Comparison of ENCODE assay signal across 27 cellular contexts in genomic region chr15:25740438-25741252, GRCh38.
DNase-seq lines count a peak whose midpoint lies in the region; ATAC-seq and TF ChIP-seq lines count a peak whose summit lies in the region.
"Had no signal": no experiment of that assay in that cellular context is flagged by ENCODE, and none has a peak within 500 bp of the region (broad histone marks: within the 10 kb centered on the region; RNA-seq: fewer than 3 reads in every experiment).

No MANE protein-coding gene starts in this region.

- WGBS in gastroesophageal sphincter (ENCODE audit: low coverage in 1 of 2), 2 donors: 60 to 84% methylated on average over 2 to 5 of the region's 18 CpGs

- no peak for DNase-seq in activated naive CD4-positive, alpha-beta T cell treated with anti-CD3 and anti-CD28 coated beads, Interleukin-2, amount 50 U/mL, for 72 hours (ENCODE audit: low spot score in 2 of 2)
- DNase-seq in activated naive CD4-positive, alpha-beta T cell treated with anti-CD3 and anti-CD28 coated beads, Interleukin-2, amount 10 ng/mL, durations not matched to agents 7 days and 5 days: no peak
- DNase-seq in upper lobe of right lung (no peak), Caco-2 (no peak)
- DNase-seq: activated naive CD8-positive, alpha-beta T cell treated with anti-CD3 and anti-CD28 coated beads, Interleukin-2, amount 10 ng/mL, durations not matched to agents 7 days and 5 days; Calu3; cerebellar nuclear complex; glutamatergic neuron; left ventricle myocardium superior; NCI-H1417; NCI-H2029 treated with DMSO at 0.1 percent for 48 hours; NCI-H345; T-helper 9 cell had no signal

- peaks cover 21% of the 10 kb centered on the region for H3K4me1 Mint-ChIP-seq in activated naive CD4-positive, alpha-beta T cell treated with anti-CD3 and anti-CD28 coated beads, Interleukin-2, amount 10 ng/mL, durations not matched to agents 7 days and 5 days
- no peaks in the 10 kb centered on the region for H3K4me1 Mint-ChIP-seq in Caco-2 (ENCODE audit: low read depth, unreplicated experiment)

- ATAC-seq in activated naive CD4-positive, alpha-beta T cell treated with anti-CD3 and anti-CD28 coated beads, Interleukin-2, amount 50 U/mL, for 72 hours: no peak
- ATAC-seq in HG03139 (IDR thresholded peaks at IDR 0.05; ENCODE audit: unreplicated experiment): peak; percentile 18
- no peak for ATAC-seq in gastroesophageal sphincter
- ATAC-seq in upper lobe of right lung: peak; percentile 5
- no peak for ATAC-seq in HG02852 (IDR thresholded peaks at IDR 0.05; ENCODE audit: unreplicated experiment)
- ATAC-seq in GM21447 (IDR thresholded peaks at IDR 0.05; ENCODE audit: unreplicated experiment): no peak
- ATAC-seq: left ventricle myocardium superior, SK-N-SH treated with all-trans-retinoic acid at 6 μM for 48 hours had no signal

- POLR2A ChIA-PET in Caco-2 (lab: Charles Lee): no interaction called here

- peaks cover 15 to 80% (median 19%) of the 10 kb centered on the region in 3 donors for H3K4me1 ChIP-seq in gastroesophageal sphincter
- peaks cover 6% of the 10 kb centered on the region for H3K4me1 ChIP-seq in upper lobe of right lung
- H3K4me1 ChIP-seq in Caco-2: no peaks in the 10 kb centered on the region

- no peak overlapping the region for H3K4me3 Mint-ChIP-seq in activated naive CD4-positive, alpha-beta T cell treated with anti-CD3 and anti-CD28 coated beads, Interleukin-2, amount 10 ng/mL, durations not matched to agents 7 days and 5 days
- no peak overlapping the region for H3K4me3 Mint-ChIP-seq in Caco-2 (ENCODE audit: unreplicated experiment)
- H3K4me3 Mint-ChIP-seq: activated CD4-positive, alpha-beta T cell treated with anti-CD3 and anti-CD28 coated beads, Interleukin-2, amount 10 ng/mL, durations not matched to agents 7 days and 5 days; activated CD8-positive, alpha-beta memory T cell treated with anti-CD3 and anti-CD28 coated beads, Interleukin-2, amount 10 ng/mL, durations not matched to agents 7 days and 5 days; activated naive CD8-positive, alpha-beta T cell treated with anti-CD3 and anti-CD28 coated beads, Interleukin-2, amount 10 ng/mL, durations not matched to agents 7 days and 5 days; activated T-helper 1 cell treated with anti-CD3 and anti-CD28 coated beads, Interleukin-12 subunit alpha, Interleukin-12 subunit beta, Interleukin-2, Interleukin-4 antibody, amounts not matched to agents 30 ng/mL and 10 ng/mL and 1 ng/mL, durations not matched to agents 14 hours and 24 hours and 36 hours; mesothelial cell of epicardium; type B pancreatic cell had no signal

- H3K4me3 ChIP-seq in gastroesophageal sphincter (no peak overlapping the region), upper lobe of right lung (no peak overlapping the region), Caco-2 (ENCODE audit: low read depth, low read length) (no peak overlapping the region)
- H3K4me3 ChIP-seq: MG63 had no signal

- H3K27ac ChIP-seq in gastroesophageal sphincter: peak overlapping the region in 3 of 4 donors; percentile 80 to 88 (median 82)
- no peak overlapping the region for H3K27ac ChIP-seq in upper lobe of right lung
- H3K27ac ChIP-seq: C4-2B, epithelial cell of prostate had no signal

- H3K9me3 Mint-ChIP-seq in activated naive CD4-positive, alpha-beta T cell treated with anti-CD3 and anti-CD28 coated beads, Interleukin-2, amount 50 U/mL, for 72 hours: no peaks in the 10 kb centered on the region
- H3K9me3 Mint-ChIP-seq in activated naive CD4-positive, alpha-beta T cell treated with anti-CD3 and anti-CD28 coated beads, Interleukin-2, amount 10 ng/mL, durations not matched to agents 7 days and 5 days: no peaks in the 10 kb centered on the region
- no peaks in the 10 kb centered on the region for H3K9me3 Mint-ChIP-seq in Caco-2 (ENCODE audit: unreplicated experiment)
- H3K9me3 Mint-ChIP-seq: activated CD4-positive, alpha-beta T cell treated with anti-CD3 and anti-CD28 coated beads, Interleukin-2, amount 10 ng/mL, durations not matched to agents 7 days and 5 days; activated naive CD8-positive, alpha-beta T cell treated with anti-CD3 and anti-CD28 coated beads, Interleukin-2, amount 10 ng/mL, durations not matched to agents 7 days and 5 days; activated T-helper 1 cell treated with anti-CD3 and anti-CD28 coated beads, Interleukin-12 subunit alpha, Interleukin-12 subunit beta, Interleukin-2, Interleukin-4 antibody, amounts not matched to agents 30 ng/mL and 10 ng/mL and 1 ng/mL, durations not matched to agents 14 hours and 24 hours and 36 hours; mesothelial cell of epicardium; type B pancreatic cell had no signal

- H3K36me3 ChIP-seq in gastroesophageal sphincter (peaks cover 0 to 4% of the 10 kb centered on the region in 2 donors), upper lobe of right lung (no peaks in the 10 kb centered on the region), Caco-2 (ENCODE audit: control insufficient read depth, insufficient read depth, low read length) (no peaks in the 10 kb centered on the region)
- H3K36me3 ChIP-seq: MG63 had no signal

- no TSS peak for BruUV-seq in Caco-2 (replicated peaks; lab: Mats Ljungman, UMichigan)

- H3K27me3 ChIP-seq in gastroesophageal sphincter (no peaks in the 10 kb centered on the region), upper lobe of right lung (no peaks in the 10 kb centered on the region), Caco-2 (replicated peaks; ENCODE audit: control insufficient read depth, insufficient read depth, low read length) (no peaks in the 10 kb centered on the region)
- H3K27me3 ChIP-seq: MG63 had no signal

- TF ChIP-seq POLR2A in gastroesophageal sphincter (IDR thresholded peaks at IDR 0.05): no peak

- H3K9me3 ChIP-seq in gastroesophageal sphincter (no peaks in the 10 kb centered on the region), upper lobe of right lung (no peaks in the 10 kb centered on the region), Caco-2 (no peaks in the 10 kb centered on the region)
- H3K9me3 ChIP-seq: MG63 had no signal

- CTCF ChIA-PET in activated naive CD4-positive, alpha-beta T cell treated with anti-CD3 and anti-CD28 coated beads, Interleukin-2, amount 10 ng/mL, durations not matched to agents 7 days and 5 days (lab: Charles Lee): interaction anchor here (0.8 to 1.0 kb wide), 2 partner anchors 192 to 194 kb away, joined by 3 to 4 read pairs; no protein-coding TSS in a partner anchor
- CTCF ChIA-PET in Caco-2 (lab: Charles Lee): interaction anchor here (1.0 kb wide), 1 partner anchor 193 kb away, joined by 7 read pairs; no protein-coding TSS in a partner anchor

- intact Hi-C loops in upper lobe of right lung (cut with DNase I): no loop called here
- intact Hi-C loops in Caco-2 (cut with micrococcal nuclease; ENCODE audit: unreplicated experiment): no loop called here

- H3K36me3 Mint-ChIP-seq in activated naive CD4-positive, alpha-beta T cell treated with anti-CD3 and anti-CD28 coated beads, Interleukin-2, amount 50 U/mL, for 72 hours: no peaks in the 10 kb centered on the region
- H3K36me3 Mint-ChIP-seq in activated naive CD4-positive, alpha-beta T cell treated with anti-CD3 and anti-CD28 coated beads, Interleukin-2, amount 10 ng/mL, durations not matched to agents 7 days and 5 days: peaks cover 3% of the 10 kb centered on the region
- H3K36me3 Mint-ChIP-seq in Caco-2 (ENCODE audit: insufficient read depth, unreplicated experiment): no peaks in the 10 kb centered on the region
- H3K36me3 Mint-ChIP-seq: mesothelial cell of epicardium, type B pancreatic cell had no signal

- no peak for TF ChIP-seq EP300 in gastroesophageal sphincter (IDR thresholded peaks at IDR 0.05)

- peak overlapping the region; percentile 6 to 59 for H3K27ac Mint-ChIP-seq in activated naive CD4-positive, alpha-beta T cell treated with anti-CD3 and anti-CD28 coated beads, Interleukin-2, amount 50 U/mL, for 72 hours
- H3K27ac Mint-ChIP-seq in activated naive CD4-positive, alpha-beta T cell treated with anti-CD3 and anti-CD28 coated beads, Interleukin-2, amount 10 ng/mL, durations not matched to agents 7 days and 5 days: no peak overlapping the region
- no peak overlapping the region for H3K27ac Mint-ChIP-seq in Caco-2 (ENCODE audit: unreplicated experiment)
- H3K27ac Mint-ChIP-seq: activated CD4-positive, alpha-beta T cell treated with anti-CD3 and anti-CD28 coated beads, Interleukin-2, amount 10 ng/mL, durations not matched to agents 7 days and 5 days; activated CD8-positive, alpha-beta memory T cell treated with anti-CD3 and anti-CD28 coated beads, Interleukin-2, amount 10 ng/mL, durations not matched to agents 7 days and 5 days; activated T-helper 1 cell treated with anti-CD3 and anti-CD28 coated beads, Interleukin-12 subunit alpha, Interleukin-12 subunit beta, Interleukin-2, Interleukin-4 antibody, amounts not matched to agents 30 ng/mL and 10 ng/mL and 1 ng/mL, durations not matched to agents 14 hours and 24 hours and 36 hours; mesothelial cell of epicardium; type B pancreatic cell had no signal

- H3K27me3 Mint-ChIP-seq in activated naive CD4-positive, alpha-beta T cell treated with anti-CD3 and anti-CD28 coated beads, Interleukin-2, amount 10 ng/mL, durations not matched to agents 7 days and 5 days: no peaks in the 10 kb centered on the region
- peaks cover 8% of the 10 kb centered on the region for H3K27me3 Mint-ChIP-seq in Caco-2 (ENCODE audit: insufficient read depth, unreplicated experiment)
- H3K27me3 Mint-ChIP-seq: activated CD4-positive, alpha-beta T cell treated with anti-CD3 and anti-CD28 coated beads, Interleukin-2, amount 10 ng/mL, durations not matched to agents 7 days and 5 days; activated CD8-positive, alpha-beta memory T cell treated with anti-CD3 and anti-CD28 coated beads, Interleukin-2, amount 10 ng/mL, durations not matched to agents 7 days and 5 days; activated naive CD8-positive, alpha-beta T cell treated with anti-CD3 and anti-CD28 coated beads, Interleukin-2, amount 10 ng/mL, durations not matched to agents 7 days and 5 days; naive thymus-derived CD4-positive, alpha-beta T cell had no signal

- no peak for TF ChIP-seq CTCF in gastroesophageal sphincter (IDR thresholded peaks at IDR 0.05)
- no peak for TF ChIP-seq CTCF in upper lobe of right lung (IDR thresholded peaks at IDR 0.05)
- no peak for TF ChIP-seq CTCF in Caco-2 (IDR thresholded peaks at IDR 0.05; ENCODE audit: insufficient read depth in 1 of 2, low read depth in 1 of 2, low read length in 1 of 2, severe bottlenecking in 1 of 2, unreplicated experiment in 1 of 2)

Comparison
In these comparisons a context has a peak if more than half of its experiments do, and no peak if none do; other contexts are left out.
1. H3K27ac Mint-ChIP-seq: peak in activated naive CD4-positive, alpha-beta T cell treated with anti-CD3 and anti-CD28 coated beads, Interleukin-2, amount 50 U/mL, for 72 hours (2 of 2); none in activated naive CD4-positive, alpha-beta T cell treated with anti-CD3 and anti-CD28 coated beads, Interleukin-2, amount 10 ng/mL, durations not matched to agents 7 days and 5 days (single experiment) and Caco-2 (single experiment).
2. ATAC-seq: peak in HG03139 (single experiment) and upper lobe of right lung (single experiment); none in activated naive CD4-positive, alpha-beta T cell treated with anti-CD3 and anti-CD28 coated beads, Interleukin-2, amount 50 U/mL, for 72 hours (0 of 2), gastroesophageal sphincter (single experiment), HG02852 (single experiment) and GM21447 (single experiment).